Comparison of ENCODE assay signal across 18 cellular contexts in genomic region chr11:48077251-48077650, GRCh38.
DNase-seq lines count a peak whose midpoint lies in the region; ATAC-seq and TF ChIP-seq lines count a peak whose summit lies in the region.
"Had no signal": no experiment of that assay in that cellular context is flagged by ENCODE, and none has a peak within 500 bp of the region (broad histone marks: within the 10 kb centered on the region; RNA-seq: fewer than 3 reads in every experiment).

No MANE protein-coding gene starts in this region.

- peak; percentile 68 for DNase-seq in EH (ENCODE audit: low read depth)
- DNase-seq in Karpas-422: no peak
- DNase-seq in astrocyte of the spinal cord (ENCODE audit: low read depth, low spot score): peak; percentile 46
- no peak for DNase-seq in neural crest cell (ENCODE audit: low read depth, low spot score)
- no peak for DNase-seq in NCI-H1930 (lab: John Stamatoyannopoulos, UW)
- no peak for DNase-seq in HuH-7 (ENCODE audit: low spot score)
- DNase-seq: CD4-positive, alpha-beta memory T cell; DND-41; HCEC 1CT; NCI-H1694 treated with DMSO at 0.1 percent for 48 hours; NCI-H446; NCI-H526; PC-3; Right ventricle myocardium superior had no signal

- in situ Hi-C loops in astrocyte of the spinal cord (cut with HindIII; ENCODE audit: low sequenced_read_pairs): no loop called here

- H3K4me2 ChIP-seq in Karpas-422 (ENCODE audit: low read depth, low read length, poor library complexity, severe bottlenecking): no peak overlapping the region
- H3K4me2 ChIP-seq: GM23338 had no signal

- peaks cover 50% of the 10 kb centered on the region for H3K36me3 ChIP-seq in Karpas-422 (ENCODE audit: insufficient read depth, low read length)

- H3K36me3 Mint-ChIP-seq in neural crest cell (ENCODE audit: low read depth): peaks cover 2% of the 10 kb centered on the region

- no peaks in the 10 kb centered on the region for H4K20me1 ChIP-seq in Karpas-422 (ENCODE audit: insufficient read depth, low read depth, low read length)

- H2AFZ ChIP-seq in Karpas-422 (ENCODE audit: low read length): no peak overlapping the region
- H2AFZ ChIP-seq: GM23338 had no signal

- peak overlapping the region; percentile 93 for H3K27ac ChIP-seq in Karpas-422 (ENCODE audit: low read length)
- H3K27ac ChIP-seq: SK-N-MC had no signal

- H3K4me3 ChIP-seq in Karpas-422 (ENCODE audit: low read length) (no peak overlapping the region), astrocyte of the spinal cord (ENCODE audit: low read depth, low read length) (no peak overlapping the region)
- H3K4me3 ChIP-seq: GM23338, SK-N-MC had no signal

- H3K27me3 ChIP-seq in Karpas-422 (ENCODE audit: low read length): no peaks in the 10 kb centered on the region

- TF ChIP-seq CTCF in astrocyte of the spinal cord (IDR thresholded peaks at IDR 0.05; ENCODE audit: low read depth, low read length): no peak
- no peak for TF ChIP-seq CTCF in neural crest cell (conservative IDR thresholded peaks at IDR 0.05)

- no peak overlapping the region for H3K9ac ChIP-seq in Karpas-422 (ENCODE audit: low read length)

- no peaks in the 10 kb centered on the region for H3K9me2 ChIP-seq in Karpas-422 (replicated peaks; ENCODE audit: insufficient read depth, low read length)

- peaks cover 4% of the 10 kb centered on the region for H3K9me3 Mint-ChIP-seq in neural crest cell
- H3K9me3 Mint-ChIP-seq: CD4-positive, alpha-beta memory T cell; GM23338; IgD-negative memory B cell had no signal

- no peaks in the 10 kb centered on the region for H3K9me3 ChIP-seq in Karpas-422 (ENCODE audit: low read length)

- peaks cover 57% of the 10 kb centered on the region for H3K4me1 Mint-ChIP-seq in neural crest cell

- ATAC-seq in GM21423 (IDR thresholded peaks at IDR 0.05; ENCODE audit: unreplicated experiment): no peak
- ATAC-seq: GM23338, PC-3 had no signal

- no peaks in the 10 kb centered on the region for H3K27me3 Mint-ChIP-seq in neural crest cell (ENCODE audit: low read depth)
- H3K27me3 Mint-ChIP-seq: CD4-positive, alpha-beta memory T cell; IgD-negative memory B cell had no signal

- peak overlapping the region; percentile 6 for H3K4me3 Mint-ChIP-seq in neural crest cell
- H3K4me3 Mint-ChIP-seq: CD4-positive, alpha-beta memory T cell; GM23338; IgD-negative memory B cell had no signal

- peaks cover 92% of the 10 kb centered on the region for H3K79me2 ChIP-seq in Karpas-422 (ENCODE audit: low read length)

- peaks cover 87% of the 10 kb centered on the region for H3K4me1 ChIP-seq in Karpas-422 (ENCODE audit: low read length)

- H3K27ac Mint-ChIP-seq in neural crest cell (ENCODE audit: unreplicated experiment): peak overlapping the region; percentile 2
- H3K27ac Mint-ChIP-seq: GM23338 had no signal

Comparison
In these comparisons a context has a peak if more than half of its experiments do, and no peak if none do; other contexts are left out.
1. DNase-seq: peak in EH (single experiment) and astrocyte of the spinal cord (single experiment); none in Karpas-422 (single experiment), neural crest cell (single experiment), NCI-H1930 (0 of 2) and HuH-7 (single experiment).